ENCODE assay signal across 3 cellular contexts in the genomic region with DNA sequence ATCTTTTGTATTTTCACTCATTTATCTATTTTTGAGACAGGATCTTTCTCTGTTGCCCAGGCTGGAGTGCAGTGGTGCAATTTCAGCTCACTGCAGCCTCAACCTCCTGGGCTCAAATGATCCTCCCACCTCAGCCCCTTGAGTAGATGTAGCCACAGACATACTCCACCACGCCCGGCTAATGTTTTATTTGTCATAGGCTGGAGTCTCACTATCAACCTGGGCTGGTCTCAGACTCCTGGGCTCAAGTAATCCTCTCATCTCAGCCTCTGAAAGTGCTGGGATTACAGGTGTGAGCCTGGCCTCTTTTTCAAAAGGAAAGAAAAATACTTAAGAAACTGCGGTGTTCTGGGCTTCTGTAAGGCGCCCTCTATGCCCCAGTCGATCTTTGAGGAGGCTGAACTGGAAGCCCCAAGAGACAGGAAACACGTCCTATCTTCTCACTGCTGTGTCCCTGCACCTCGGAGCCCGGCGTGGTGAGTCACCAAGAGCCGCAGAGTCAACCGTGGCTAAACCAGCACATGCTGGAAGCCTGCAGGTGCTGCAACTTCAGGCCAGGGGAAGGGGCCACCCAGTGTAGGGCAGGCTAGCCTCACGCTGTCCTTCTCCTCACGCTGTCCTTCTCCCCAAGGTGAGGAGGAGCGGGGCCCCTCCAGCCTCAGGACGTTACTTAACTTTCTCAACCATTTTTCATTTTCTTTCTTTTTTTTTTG.
TF ChIP-seq lines count a peak whose summit lies in the region.

No MANE protein-coding gene starts in this region.

TF ChIP-seq in A549, 52 proteins besides CTCF, POLR2A, EP300 and RAD21:
- no peak for TF ChIP-seq FOSL2 (IDR thresholded peaks at IDR 0.05)
- TF ChIP-seq FOSL2 (CRISPR knock-in tag; IDR thresholded peaks at IDR 0.05) = peak; percentile 63
- TF ChIP-seq, protein P1, sequence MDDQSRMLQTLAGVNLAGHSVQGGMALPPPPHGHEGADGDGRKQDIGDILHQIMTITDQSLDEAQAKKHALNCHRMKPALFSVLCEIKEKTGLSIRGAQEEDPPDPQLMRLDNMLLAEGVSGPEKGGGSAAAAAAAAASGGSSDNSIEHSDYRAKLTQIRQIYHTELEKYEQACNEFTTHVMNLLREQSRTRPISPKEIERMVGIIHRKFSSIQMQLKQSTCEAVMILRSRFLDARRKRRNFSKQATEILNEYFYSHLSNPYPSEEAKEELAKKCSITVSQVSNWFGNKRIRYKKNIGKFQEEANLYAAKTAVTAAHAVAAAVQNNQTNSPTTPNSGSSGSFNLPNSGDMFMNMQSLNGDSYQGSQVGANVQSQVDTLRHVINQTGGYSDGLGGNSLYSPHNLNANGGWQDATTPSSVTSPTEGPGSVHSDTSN (IDR thresholded peaks at IDR 0.05) = no peak

TF ChIP-seq in HCT116, 20 proteins besides CTCF, POLR2A, EP300 and RAD21:
- TF ChIP-seq MAX (IDR thresholded peaks at IDR 0.05) (peak; percentile 49; the same call in 1 of the 2 replicates), SIN3A (IDR thresholded peaks at IDR 0.05; ENCODE audit: low read depth) (no peak)

TF ChIP-seq in K562, 482 proteins besides CTCF, POLR2A, EP300 and RAD21 (continues in another document):
- TF ChIP-seq ZNF146 (CRISPR knock-in tag; IDR thresholded peaks at IDR 0.05; ENCODE audit: unreplicated experiment) (no peak), MTA3 (IDR thresholded peaks at IDR 0.05; ENCODE audit: borderline replicate concordance) (peak; percentile 56; the same call in 1 of the 2 replicates), L3MBTL2 (IDR thresholded peaks at IDR 0.05) (peak; percentile 92), TEAD1 (CRISPR knock-in tag; IDR thresholded peaks at IDR 0.05) (no peak), ZFP36 (IDR thresholded peaks at IDR 0.05; ENCODE audit: low read depth, low read length, partially characterized antibody) (peak; percentile 33), ZNF584 (CRISPR knock-in tag; IDR thresholded peaks at IDR 0.05; ENCODE audit: low read depth) (peak; percentile 82; the same call in 1 of the 2 replicates), NBN (IDR thresholded peaks at IDR 0.05; ENCODE audit: low read depth) (0 out of 2 replicates have a peak, but pooled peaks have one; percentile 30), ZBTB8A (IDR thresholded peaks at IDR 0.05; ENCODE audit: partially characterized antibody) (no peak), SMARCA5 (IDR thresholded peaks at IDR 0.05) (peak; percentile 59; the same call in 1 of the 2 replicates), PURB (CRISPR knock-in tag; IDR thresholded peaks at IDR 0.05; ENCODE audit: low read depth) (no peak), CEBPG (CRISPR knock-in tag; IDR thresholded peaks at IDR 0.05) (peak; percentile 33; the same call in 1 of the 2 replicates), CEBPG (tag; conservative IDR thresholded peaks at IDR 0.05 in 1 of 2, IDR thresholded peaks at IDR 0.05 in 1 of 2) (no peak), MAZ (CRISPR knock-in tag; conservative IDR thresholded peaks at IDR 0.05 in 1 of 2, IDR thresholded peaks at IDR 0.05 in 1 of 2) (peak in 1 of 2 experiments; percentile 58; a peak in 2 of 4 replicates), GABPA (tag; conservative IDR thresholded peaks at IDR 0.05; ENCODE audit: low read depth) (peak; percentile 63; the same call in 1 of the 2 replicates), SMARCE1 (IDR thresholded peaks at IDR 0.05) (peak; percentile 59; the same call in 1 of the 2 replicates), SMARCC2 (IDR thresholded peaks at IDR 0.05; ENCODE audit: low read depth) (0 out of 2 replicates have a peak, but pooled peaks have one; percentile 37), MYC (IDR thresholded peaks at IDR 0.05; ENCODE audit: low read depth, low read length) (peak; percentile 87), MYC (CRISPR knock-in tag; IDR thresholded peaks at IDR 0.05; ENCODE audit: borderline replicate concordance, low read depth) (no peak), UBTF (IDR thresholded peaks at IDR 0.05; ENCODE audit: borderline replicate concordance in 1 of 2, low read depth in 2 of 2, low read length in 2 of 2) (peak; percentile 87 to 97; a peak in 3 of 4 replicates), HLTF (IDR thresholded peaks at IDR 0.05) (no peak), FOS (IDR thresholded peaks at IDR 0.05; ENCODE audit: extremely low read depth, insufficient read length) (peak; percentile 24), CTBP1 (IDR thresholded peaks at IDR 0.05; ENCODE audit: borderline replicate concordance) (0 out of 2 replicates have a peak, but pooled peaks have one; percentile 49), TRIM24 (IDR thresholded peaks at IDR 0.05) (0 out of 4 replicates have a peak, but pooled peaks of 1 of the 2 experiments have one; percentile 35), NRF1 (conservative IDR thresholded peaks at IDR 0.05 in 1 of 2, IDR thresholded peaks at IDR 0.05 in 1 of 2) (peak in 1 of 2 experiments; percentile 33; a peak in 1 of 4 replicates), TCF3 (CRISPR knock-in tag; IDR thresholded peaks at IDR 0.05) (peak; percentile 24; the same call in 1 of the 2 replicates), YBX1 (IDR thresholded peaks at IDR 0.05) (no peak), MAX (CRISPR knock-in tag; IDR thresholded peaks at IDR 0.05) (peak; percentile 90), EP400 (IDR thresholded peaks at IDR 0.05) (0 out of 2 replicates have a peak, but pooled peaks have one; percentile 17), RBFOX2 (IDR thresholded peaks at IDR 0.05; ENCODE audit: low read depth, low read length) (no peak), ZEB2 (IDR thresholded peaks at IDR 0.05) (peak; percentile 32; the same call in 1 of the 2 replicates), CBFA2T3 (IDR thresholded peaks at IDR 0.05) (0 out of 2 replicates have a peak, but pooled peaks have one; percentile 4), BHLHE40 (IDR thresholded peaks at IDR 0.05; ENCODE audit: low read length) (peak; percentile 85), ZNF717 (CRISPR knock-in tag; IDR thresholded peaks at IDR 0.05) (no peak), TEAD4 (IDR thresholded peaks at IDR 0.05; ENCODE audit: low read length) (peak; percentile 44), TEAD4 (CRISPR knock-in tag; IDR thresholded peaks at IDR 0.05; ENCODE audit: borderline replicate concordance) (no peak), PCBP2 (IDR thresholded peaks at IDR 0.05; ENCODE audit: low read depth, low read length, poor library complexity, severe bottlenecking) (no peak), ZNF668 (CRISPR knock-in tag; IDR thresholded peaks at IDR 0.05) (no peak), ARID1B (IDR thresholded peaks at IDR 0.05) (peak; percentile 62; the same call in 1 of the 2 replicates), CXXC5 (CRISPR knock-in tag; IDR thresholded peaks at IDR 0.05) (peak; percentile 81)
- TF ChIP-seq, protein P2, sequence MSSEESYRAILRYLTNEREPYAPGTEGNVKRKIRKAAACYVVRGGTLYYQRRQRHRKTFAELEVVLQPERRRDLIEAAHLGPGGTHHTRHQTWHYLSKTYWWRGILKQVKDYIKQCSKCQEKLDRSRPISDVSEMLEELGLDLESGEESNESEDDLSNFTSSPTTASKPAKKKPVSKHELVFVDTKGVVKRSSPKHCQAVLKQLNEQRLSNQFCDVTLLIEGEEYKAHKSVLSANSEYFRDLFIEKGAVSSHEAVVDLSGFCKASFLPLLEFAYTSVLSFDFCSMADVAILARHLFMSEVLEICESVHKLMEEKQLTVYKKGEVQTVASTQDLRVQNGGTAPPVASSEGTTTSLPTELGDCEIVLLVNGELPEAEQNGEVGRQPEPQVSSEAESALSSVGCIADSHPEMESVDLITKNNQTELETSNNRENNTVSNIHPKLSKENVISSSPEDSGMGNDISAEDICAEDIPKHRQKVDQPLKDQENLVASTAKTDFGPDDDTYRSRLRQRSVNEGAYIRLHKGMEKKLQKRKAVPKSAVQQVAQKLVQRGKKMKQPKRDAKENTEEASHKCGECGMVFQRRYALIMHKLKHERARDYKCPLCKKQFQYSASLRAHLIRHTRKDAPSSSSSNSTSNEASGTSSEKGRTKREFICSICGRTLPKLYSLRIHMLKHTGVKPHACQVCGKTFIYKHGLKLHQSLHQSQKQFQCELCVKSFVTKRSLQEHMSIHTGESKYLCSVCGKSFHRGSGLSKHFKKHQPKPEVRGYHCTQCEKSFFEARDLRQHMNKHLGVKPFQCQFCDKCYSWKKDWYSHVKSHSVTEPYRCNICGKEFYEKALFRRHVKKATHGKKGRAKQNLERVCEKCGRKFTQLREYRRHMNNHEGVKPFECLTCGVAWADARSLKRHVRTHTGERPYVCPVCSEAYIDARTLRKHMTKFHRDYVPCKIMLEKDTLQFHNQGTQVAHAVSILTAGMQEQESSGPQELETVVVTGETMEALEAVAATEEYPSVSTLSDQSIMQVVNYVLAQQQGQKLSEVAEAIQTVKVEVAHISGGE (CRISPR knock-in tag; IDR thresholded peaks at IDR 0.05) = peak in 1 of 3 experiments; percentile 69; a peak in 2 of 6 replicates
- TF ChIP-seq, protein P3, sequence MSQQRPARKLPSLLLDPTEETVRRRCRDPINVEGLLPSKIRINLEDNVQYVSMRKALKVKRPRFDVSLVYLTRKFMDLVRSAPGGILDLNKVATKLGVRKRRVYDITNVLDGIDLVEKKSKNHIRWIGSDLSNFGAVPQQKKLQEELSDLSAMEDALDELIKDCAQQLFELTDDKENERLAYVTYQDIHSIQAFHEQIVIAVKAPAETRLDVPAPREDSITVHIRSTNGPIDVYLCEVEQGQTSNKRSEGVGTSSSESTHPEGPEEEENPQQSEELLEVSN (IDR thresholded peaks at IDR 0.05; ENCODE audit: borderline replicate concordance in 1 of 2, extremely low read depth in 1 of 2, insufficient read depth in 1 of 2, insufficient read length in 1 of 2, low read depth in 1 of 2, low read length in 1 of 2, poor library complexity in 1 of 2, severe bottlenecking in 1 of 2) = peak; percentile 25 to 67
